Comparison of ENCODE assay signal across 26 cellular contexts in the genomic region with DNA sequence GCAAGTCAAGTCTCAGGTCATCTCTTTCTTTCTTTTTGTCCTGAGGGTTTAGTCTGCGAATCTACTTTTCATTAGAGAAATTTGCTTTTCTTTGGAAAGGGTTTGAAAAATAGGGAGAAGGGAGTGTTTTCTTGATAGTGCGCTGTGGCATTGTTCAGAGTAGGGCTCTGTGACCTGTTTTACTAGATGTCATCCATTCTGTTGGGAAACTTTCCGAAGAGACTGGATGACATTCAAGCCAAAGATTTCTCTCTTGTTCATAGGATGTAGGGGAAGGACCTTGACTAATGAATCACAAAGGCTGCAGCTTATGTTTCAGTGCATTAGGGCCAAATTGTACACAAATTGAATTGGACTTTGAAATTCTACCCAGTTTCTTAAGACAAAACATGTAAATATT. TPM values are rescaled to one million over a fixed set of nuclear protein-coding genes. Genes with fewer than 3 reads are reported as not detected.
"Had no signal": no experiment of that assay in that cellular context is flagged by ENCODE, and none has a peak within 500 bp of the region (broad histone marks: within the 10 kb centered on the region; RNA-seq: fewer than 3 reads in every experiment).

No MANE protein-coding gene starts in this region.

- H3K9me3 ChIP-seq: esophagus muscularis mucosa, psoas muscle, sigmoid colon, stomach, thoracic aorta, transverse colon had no signal

- ATAC-seq: effector memory CD8-positive, alpha-beta T cell; foreskin keratinocyte; left cardiac atrium; naive thymus-derived CD4-positive, alpha-beta T cell had no signal

- H3K27me3 ChIP-seq: esophagus muscularis mucosa, foreskin keratinocyte, hepatocyte, sigmoid colon, stomach, transverse colon had no signal

- H3K4me3 Mint-ChIP-seq: effector memory CD8-positive, alpha-beta T cell; naive thymus-derived CD4-positive, alpha-beta T cell; nephron progenitor cell had no signal

- H3K27me3 Mint-ChIP-seq: effector memory CD8-positive, alpha-beta T cell; naive thymus-derived CD4-positive, alpha-beta T cell had no signal

- H3K27ac ChIP-seq: epithelial cell of prostate, esophagus muscularis mucosa, foreskin keratinocyte, hepatocyte, psoas muscle, sigmoid colon, skin epidermis, stomach, thoracic aorta, transverse colon had no signal

- H3K9me3 Mint-ChIP-seq: effector memory CD8-positive, alpha-beta T cell; naive thymus-derived CD4-positive, alpha-beta T cell; nephron progenitor cell had no signal

- H3K27ac Mint-ChIP-seq: nephron progenitor cell had no signal

- H3K4me3 ChIP-seq: esophagus muscularis mucosa, hepatocyte, psoas muscle, sigmoid colon, skin epidermis, stomach, thoracic aorta, transverse colon had no signal

- DNase-seq: effector memory CD8-positive, alpha-beta T cell; foreskin keratinocyte; head of caudate nucleus; kidney; left cardiac atrium; mammary epithelial cell; naive thymus-derived CD4-positive, alpha-beta T cell; nephron progenitor cell; psoas muscle; retina; sigmoid colon; stimulated activated CD4-positive, alpha-beta T cell treated with anti-CD3 and anti-CD28 coated beads, Interleukin-2, amount 100 ng/mL, for 24 hours; stimulated activated CD4-positive, alpha-beta T cell treated with anti-CD3 and anti-CD28 coated beads, Interleukin-4, amount 100 ng/mL, for 4 hours; stimulated activated naive CD4-positive, alpha-beta T cell; stomach; substantia nigra; transverse colon had no signal

- H3K4me1 ChIP-seq: foreskin keratinocyte, psoas muscle, sigmoid colon had no signal

- H3K4me1 Mint-ChIP-seq: nephron progenitor cell had no signal

RNA-seq across cellular contexts. Expression of gene PROX2, which starts 20.5 kb away (rescaled TPM):
- total RNA-seq: esophagus muscularis mucosa, foreskin keratinocyte, hepatocyte, kidney, left cardiac atrium, liver, mammary epithelial cell, mesenteric fat pad, omental fat pad, psoas muscle, stomach, thoracic aorta had no signal

RNA-seq across cellular contexts. Expression of gene PGF, which starts 59.0 kb away (rescaled TPM):
- total RNA-seq: mononuclear cell had no signal
